Comparison of ENCODE assay signal across 1 cellular context in genomic region chr10:7856685-7857084, GRCh38.
TF ChIP-seq lines count a peak whose summit lies in the region.

No MANE protein-coding gene starts in this region.

TF ChIP-seq in HepG2, 621 proteins besides CTCF, POLR2A, EP300 and RAD21 (continued from another document):
- peak; percentile 64 for TF ChIP-seq HNF1A (IDR thresholded peaks at IDR 0.05; ENCODE audit: low read depth)
- TF ChIP-seq HNF1A (CRISPR knock-in tag; IDR thresholded peaks at IDR 0.05; ENCODE audit: borderline replicate concordance), result no peak
